In the genomic region with DNA sequence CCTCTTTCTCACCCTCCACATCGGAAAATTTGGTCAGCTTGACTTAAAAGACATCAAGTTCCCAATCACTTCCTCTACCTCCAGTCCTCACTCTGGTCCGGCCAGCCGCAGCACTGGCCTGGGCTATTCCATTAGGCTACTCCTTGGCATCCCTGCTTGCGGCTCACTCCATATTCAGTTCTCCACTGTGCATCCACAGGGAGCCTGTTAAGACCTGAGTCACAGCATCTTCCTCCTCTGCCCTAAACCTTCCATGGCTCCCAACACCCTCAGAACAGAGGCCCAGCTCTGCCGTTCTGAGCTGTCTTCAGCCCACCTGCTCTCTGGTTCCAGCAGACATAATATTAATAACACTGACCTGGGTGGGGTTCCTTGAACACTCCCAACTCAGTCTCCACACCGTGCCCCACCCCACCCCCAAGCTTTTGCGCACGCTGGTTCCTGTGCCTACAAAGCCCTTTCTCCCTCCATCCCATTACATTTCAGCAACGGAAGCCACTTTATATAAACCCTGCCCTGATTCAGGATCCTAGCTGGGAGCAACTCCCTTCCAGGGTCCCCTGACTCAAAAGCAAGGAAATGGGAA, we compare ENCODE assay signal across 8 cellular contexts. TPM values are rescaled to one million over a fixed set of nuclear protein-coding genes. Genes with fewer than 3 reads are reported as not detected.
DNase-seq lines count a peak whose midpoint lies in the region; ATAC-seq, FAIRE-seq and TF ChIP-seq lines count a peak whose summit lies in the region.

No MANE protein-coding gene starts in this region.

- H4K20me1 ChIP-seq in Loucy (ENCODE audit: insufficient read depth, low read length, poor library complexity, severe bottlenecking): peaks cover 14% of the 10 kb centered on the region

- intact Hi-C loops in aorta (cut with DNase I): no loop called here

- peak overlapping the region; percentile 96 for H3K9ac ChIP-seq in Loucy (ENCODE audit: low read depth, low read length, poor library complexity, severe bottlenecking)

- H3K9me2 ChIP-seq in Loucy (replicated peaks; ENCODE audit: low read depth, low read length): no peaks in the 10 kb centered on the region

- peak overlapping the region; percentile 75 for H3K4me2 ChIP-seq in Loucy (ENCODE audit: low read depth, low read length, poor library complexity, severe bottlenecking)

- POLR2A ChIA-PET in RWPE1 (lab: Yijun Ruan, JAX; ENCODE audit: low non-redundant PET): no interaction called here

- peaks cover 9 to 73% (median 29%) of the 10 kb centered on the region in 7 donors for H3K9me3 Mint-ChIP-seq in CD4-positive, CD25-positive, alpha-beta regulatory T cell
- H3K9me3 Mint-ChIP-seq in memory B cell: peaks cover 25% of the 10 kb centered on the region

- no peaks in the 10 kb centered on the region for H3K27me3 Mint-ChIP-seq in CD4-positive, CD25-positive, alpha-beta regulatory T cell
- H3K27me3 Mint-ChIP-seq in memory B cell: no peaks in the 10 kb centered on the region

- peak overlapping the region; percentile 94 to 98 (median 97) for H3K27ac Mint-ChIP-seq in CD4-positive, CD25-positive, alpha-beta regulatory T cell
- peak overlapping the region; percentile 79 for H3K27ac Mint-ChIP-seq in memory B cell

- peak overlapping the region; percentile 77; the same call in 1 of the 2 replicates for H2AFZ ChIP-seq in Loucy (ENCODE audit: low read length)

- WGBS in aorta, 2 donors: 37% methylated on average over 9 of the region's 9 CpGs

- peaks cover 51% of the 10 kb centered on the region for H3K79me2 ChIP-seq in Loucy (ENCODE audit: insufficient read depth, low read length)

- H3K27ac ChIP-seq in CD4-positive, CD25-positive, alpha-beta regulatory T cell (ENCODE audit: insufficient read depth, low read length, poor library complexity, severe bottlenecking): peak overlapping the region; percentile 67
- H3K27ac ChIP-seq in aorta (ENCODE audit: low read depth in 1 of 2, low read length in 2 of 2) (no peak overlapping the region), RWPE1 (no peak overlapping the region)

- H3F3A ChIP-seq in Loucy (ENCODE audit: low read depth): peaks cover 5% of the 10 kb centered on the region; the same call in 1 of the 2 replicates

- TF ChIP-seq CTCF in Loucy (conservative IDR thresholded peaks at IDR 0.05; ENCODE audit: low read length): no peak
- TF ChIP-seq CTCF in bronchial epithelial cell (IDR thresholded peaks at IDR 0.05; ENCODE audit: insufficient read depth, low read length, severe bottlenecking): no peak
- no peak for TF ChIP-seq CTCF in RWPE1 (conservative IDR thresholded peaks at IDR 0.05; ENCODE audit: low read depth)

- peak overlapping the region; percentile 94 for H3K4me3 ChIP-seq in CD4-positive, CD25-positive, alpha-beta regulatory T cell (ENCODE audit: low read depth, low read length)
- peak overlapping the region; percentile 87 for H3K4me3 ChIP-seq in Loucy (ENCODE audit: low read length, poor library complexity, severe bottlenecking)
- H3K4me3 ChIP-seq in bronchial epithelial cell (ENCODE audit: low read depth, low read length): peak overlapping the region; percentile 67
- peak overlapping the region; percentile 92 to 95 for H3K4me3 ChIP-seq in aorta (ENCODE audit: low read length in 2 of 2)

- ATAC-seq in CD4-positive, CD25-positive, alpha-beta regulatory T cell (ENCODE audit: low read depth in 2 of 2): peak in 1 of 2 donors; percentile 5
- ATAC-seq in memory B cell (ENCODE audit: low read depth) (no peak), aorta (ENCODE audit: low FRiP score) (no peak)

- peaks cover 13 to 35% (median 20%) of the 10 kb centered on the region in 4 donors for H3K4me1 Mint-ChIP-seq in CD4-positive, CD25-positive, alpha-beta regulatory T cell
- H3K4me1 Mint-ChIP-seq in memory B cell: peaks cover 25% of the 10 kb centered on the region

- H3K4me3 Mint-ChIP-seq in CD4-positive, CD25-positive, alpha-beta regulatory T cell: peak overlapping the region; percentile 90 to 99 (median 97)
- peak overlapping the region; percentile 92 for H3K4me3 Mint-ChIP-seq in memory B cell

- peaks cover 28% of the 10 kb centered on the region for H3K4me1 ChIP-seq in CD4-positive, CD25-positive, alpha-beta regulatory T cell (ENCODE audit: control insufficient read depth, insufficient read depth, low read length, poor library complexity, severe bottlenecking)
- peaks cover 20% of the 10 kb centered on the region for H3K4me1 ChIP-seq in Loucy (ENCODE audit: insufficient read depth, low read length, poor library complexity, severe bottlenecking)
- H3K4me1 ChIP-seq in aorta (ENCODE audit: control insufficient read depth in 1 of 2, insufficient read depth in 2 of 2, low read length in 2 of 2): peaks cover 0 to 3% of the 10 kb centered on the region in 2 donors

- FAIRE-seq in bronchial epithelial cell (lab: Jason Lieb, UNC): no peak

- H3K36me3 ChIP-seq in CD4-positive, CD25-positive, alpha-beta regulatory T cell (ENCODE audit: control insufficient read depth, insufficient read depth, low read length): peaks cover 44% of the 10 kb centered on the region
- H3K36me3 ChIP-seq in Loucy (ENCODE audit: insufficient read depth, low read length) (peaks cover 30% of the 10 kb centered on the region), bronchial epithelial cell (ENCODE audit: control insufficient read depth, insufficient read depth, low read length) (peaks cover 8% of the 10 kb centered on the region), aorta (ENCODE audit: control insufficient read depth in 1 of 2, insufficient read depth in 2 of 2, low read length in 1 of 2) (peaks cover 6 to 18% of the 10 kb centered on the region in 2 donors)

- no peaks in the 10 kb centered on the region for H3K27me3 ChIP-seq in CD4-positive, CD25-positive, alpha-beta regulatory T cell (ENCODE audit: control insufficient read depth, insufficient read depth, low read length)
- H3K27me3 ChIP-seq in Loucy (ENCODE audit: insufficient read depth, low read length, poor library complexity, severe bottlenecking) (peaks cover 17% of the 10 kb centered on the region), bronchial epithelial cell (ENCODE audit: control insufficient read depth, insufficient read depth, low read length) (no peaks in the 10 kb centered on the region), aorta (ENCODE audit: control insufficient read depth in 1 of 2, insufficient read depth in 2 of 2, low read length in 1 of 2) (no peaks in the 10 kb centered on the region)

- H3K36me3 Mint-ChIP-seq in CD4-positive, CD25-positive, alpha-beta regulatory T cell: peaks cover 52% of the 10 kb centered on the region
- peaks cover 42% of the 10 kb centered on the region for H3K36me3 Mint-ChIP-seq in memory B cell

- peaks cover 44 to 54% of the 10 kb centered on the region in 2 experiments for H3K9me3 ChIP-seq in CD4-positive, CD25-positive, alpha-beta regulatory T cell (ENCODE audit: control insufficient read depth in 2 of 2, low read length in 2 of 2)
- H3K9me3 ChIP-seq in Loucy (ENCODE audit: insufficient read depth, low read depth, low read length) (peaks cover 38% of the 10 kb centered on the region), aorta (ENCODE audit: control insufficient read depth, low read length) (peaks cover 23% of the 10 kb centered on the region)

- DNase-seq in CD4-positive, CD25-positive, alpha-beta regulatory T cell: peak in 1 of 3 donors; percentile 23
- no peak for DNase-seq in bronchial epithelial cell (ENCODE audit: low read depth)
- no peak for DNase-seq in memory B cell (ENCODE audit: low spot score in 2 of 2)
- no peak for DNase-seq in aorta
- DNase-seq in activated CD4-positive, CD25-positive, alpha-beta regulatory T cell treated with anti-CD3 and anti-CD28 coated beads, Interleukin-2, amount 50 U/mL, for 72 hours: no peak
- no peak for DNase-seq in NCI-H524 (lab: John Stamatoyannopoulos, UW)
- DNase-seq in RWPE1 (ENCODE audit: low spot score): no peak

- CTCF ChIA-PET in RWPE1 (lab: Yijun Ruan, JAX): interaction anchor here (1.9 kb wide), 1 partner anchor 10 kb away, joined by 6 read pairs; no protein-coding TSS in a partner anchor

RNA-seq across cellular contexts. Expression of a gene that starts 1.0 kb away (rescaled TPM):
- 16.2 TPM for total RNA-seq in CD4-positive, CD25-positive, alpha-beta regulatory T cell
- polyA plus RNA-seq in CD4-positive, CD25-positive, alpha-beta regulatory T cell: 10 to 100 TPM; 15.5 to 24.7 (median 19.9) TPM
- total RNA-seq in bronchial epithelial cell (1.2 and 1.8 TPM in 2 replicates), aorta (10 to 100 TPM in 1 of 2 donors, 1 to 10 TPM in 1; 5.2 to 13.5 TPM)
- 1 to 10 TPM; 1.0 to 1.8 TPM for polyA plus RNA-seq in aorta

RNA-seq across cellular contexts. Expression of a gene that starts 36.3 kb away (rescaled TPM):
- 4.5 TPM for total RNA-seq in CD4-positive, CD25-positive, alpha-beta regulatory T cell
- 10 to 100 TPM in 1 of 4 donors, 1 to 10 TPM in 3; 3.0 to 15.2 (median 7.7) TPM for polyA plus RNA-seq in CD4-positive, CD25-positive, alpha-beta regulatory T cell
- total RNA-seq in bronchial epithelial cell (1.5 and 3.7 TPM in 2 replicates), aorta (1 to 10 TPM; 1.9 to 3.1 TPM)
- 10 to 100 TPM in 1 of 2 donors, 1 to 10 TPM in 1; 2.6 to 10.9 TPM for polyA plus RNA-seq in aorta

RNA-seq across cellular contexts. Expression of a gene that starts 37.1 kb away (rescaled TPM):
- total RNA-seq in CD4-positive, CD25-positive, alpha-beta regulatory T cell: 179 TPM
- polyA plus RNA-seq in CD4-positive, CD25-positive, alpha-beta regulatory T cell: 10 to 100 TPM; 25.7 to 39.4 (median 32.1) TPM
- 6.3 and 7.9 TPM in 2 replicates for total RNA-seq in bronchial epithelial cell
- total RNA-seq in aorta: 10 to 100 TPM; 65.7 to 92.7 TPM
- 10 to 100 TPM; 13.4 to 59.0 TPM for polyA plus RNA-seq in aorta
